ENCODE assay signal across 8 cellular contexts in genomic region chrX:52923781-52924241, GRCh38.
DNase-seq lines count a peak whose midpoint lies in the region; ATAC-seq and TF ChIP-seq lines count a peak whose summit lies in the region.

No MANE protein-coding gene starts in this region.

- peak overlapping the region; percentile 38; the same call in 1 of the 2 replicates for H2AFZ ChIP-seq in KMS-11 (ENCODE audit: low read depth)

- peak; percentile 53 for ATAC-seq in GM21390 (IDR thresholded peaks at IDR 0.05; ENCODE audit: unreplicated experiment)
- ATAC-seq in stimulated activated naive B cell treated with anti-CD40 and anti-IgM and Interleukin-4, amounts not matched to agents 10 μg/mL and 1 μg/mL and 100 μg/mL, for 72 hours (replicated peaks): peak; percentile 66 to 69
- ATAC-seq in HG02840 (IDR thresholded peaks at IDR 0.05; ENCODE audit: low FRiP score, unreplicated experiment): no peak

- H3K79me2 ChIP-seq in KMS-11 (ENCODE audit: insufficient read depth, low read depth): no peaks in the 10 kb centered on the region

- H3K27ac ChIP-seq in KMS-11: peak overlapping the region; percentile 78

- peak overlapping the region; percentile 54 to 57 for H3K4me3 Mint-ChIP-seq in stimulated activated naive B cell treated with anti-CD40 and anti-IgM and Interleukin-4, amounts not matched to agents 10 μg/mL and 1 μg/mL and 100 μg/mL, for 72 hours

- H3K4me3 ChIP-seq in KMS-11 (IDR thresholded peaks at IDR 0.05; ENCODE audit: insufficient read depth, low read depth, low read length) (no peak overlapping the region), epithelial cell of esophagus (ENCODE audit: low read length) (no peak overlapping the region)

- peaks cover 21% of the 10 kb centered on the region for H3K4me1 ChIP-seq in KMS-11 (ENCODE audit: low read depth, poor library complexity, severe bottlenecking)

- H3K9me3 Mint-ChIP-seq in stimulated activated naive B cell treated with anti-CD40 and anti-IgM and Interleukin-4, amounts not matched to agents 10 μg/mL and 1 μg/mL and 100 μg/mL, for 72 hours: no peaks in the 10 kb centered on the region

- H3K36me3 Mint-ChIP-seq in stimulated activated naive B cell treated with anti-CD40 and anti-IgM and Interleukin-4, amounts not matched to agents 10 μg/mL and 1 μg/mL and 100 μg/mL, for 72 hours: no peaks in the 10 kb centered on the region

- peak overlapping the region; percentile 37 for H3K4me2 ChIP-seq in KMS-11

- H3K9ac ChIP-seq in KMS-11: peak overlapping the region; percentile 44

- H3K27me3 Mint-ChIP-seq in stimulated activated naive B cell treated with anti-CD40 and anti-IgM and Interleukin-4, amounts not matched to agents 10 μg/mL and 1 μg/mL and 100 μg/mL, for 72 hours: peaks cover 0 to 8% of the 10 kb centered on the region in 2 donors

- DNase-seq in CD1c-positive myeloid dendritic cell (ENCODE audit: extremely low spot score) (peak; percentile 30), epithelial cell of esophagus (ENCODE audit: low read depth) (peak; percentile 63), NCI-H69 (lab: John Stamatoyannopoulos, UW) (no peak), activated gamma-delta T cell (lab: John Stamatoyannopoulos, UW) (no peak)
- peak; percentile 44 for DNase-seq in stimulated activated naive B cell treated with anti-CD40 and anti-IgM and Interleukin-4, amounts not matched to agents 10 μg/mL and 1 μg/mL and 100 μg/mL, for 72 hours

- H3K4me1 Mint-ChIP-seq in stimulated activated naive B cell treated with anti-CD40 and anti-IgM and Interleukin-4, amounts not matched to agents 10 μg/mL and 1 μg/mL and 100 μg/mL, for 72 hours: peaks cover 16 to 21% of the 10 kb centered on the region in 2 donors

- TF ChIP-seq CTCF in KMS-11 (conservative IDR thresholded peaks at IDR 0.05; ENCODE audit: low read depth, low read length) (no peak), epithelial cell of esophagus (IDR thresholded peaks at IDR 0.05; ENCODE audit: insufficient read depth, low read depth, low read length, missing control alignments) (no peak)

- H3K27me3 ChIP-seq in KMS-11 (ENCODE audit: insufficient read depth, low read depth): no peaks in the 10 kb centered on the region

- H4K20me1 ChIP-seq in KMS-11 (ENCODE audit: insufficient read depth): no peaks in the 10 kb centered on the region

- H3K27ac Mint-ChIP-seq in stimulated activated naive B cell treated with anti-CD40 and anti-IgM and Interleukin-4, amounts not matched to agents 10 μg/mL and 1 μg/mL and 100 μg/mL, for 72 hours: peak overlapping the region; percentile 60

- no peaks in the 10 kb centered on the region for H3K36me3 ChIP-seq in KMS-11 (ENCODE audit: insufficient read depth)

Comparison
In these comparisons a context has a peak if more than half of its experiments do, and no peak if none do; other contexts are left out.
1. DNase-seq: peak in CD1c-positive myeloid dendritic cell (single experiment), epithelial cell of esophagus (single experiment) and stimulated activated naive B cell treated with anti-CD40 and anti-IgM and Interleukin-4, amounts not matched to agents 10 μg/mL and 1 μg/mL and 100 μg/mL, for 72 hours (single experiment); none in NCI-H69 (single experiment) and activated gamma-delta T cell (single experiment).